17 cellular contexts compared by ENCODE assay signal in genomic region chr1:63435136-63435535, GRCh38.
A peak's percentile ranks its signal among the peaks of the same experiment; 100 is the strongest.
DNase-seq lines count a peak whose midpoint lies in the region; ATAC-seq and TF ChIP-seq lines count a peak whose summit lies in the region.
"Had no signal": no experiment of that assay in that cellular context is flagged by ENCODE, and none has a peak within 500 bp of the region (broad histone marks: within the 10 kb centered on the region; RNA-seq: fewer than 3 reads in every experiment).

No MANE protein-coding gene starts in this region.

- in situ Hi-C loops in GM23248 (cut with MboI), result no loop called here

- H3K27ac Mint-ChIP-seq in CD8-positive, alpha-beta T cell, result no peak overlapping the region
- H3K27ac Mint-ChIP-seq: CD4-positive, CD25-positive, alpha-beta regulatory T cell; HFFc6 had no signal

- H3K9me2 ChIP-seq in GM23248 (ENCODE audit: insufficient read depth), result no peaks in the 10 kb centered on the region

- no peaks in the 10 kb centered on the region for H3F3A ChIP-seq in GM23248 (ENCODE audit: insufficient read depth)

- no peak for TF ChIP-seq CTCF in AG10803 (conservative IDR thresholded peaks at IDR 0.05; ENCODE audit: low read length)
- TF ChIP-seq CTCF in fibroblast of mammary gland (conservative IDR thresholded peaks at IDR 0.05; ENCODE audit: control insufficient read depth, insufficient read depth, low read depth, low read length), result no peak
- TF ChIP-seq CTCF in CD8-positive, alpha-beta T cell (IDR thresholded peaks at IDR 0.05), result no peak

- H3K9ac ChIP-seq in GM23248 (no peak overlapping the region), adipocyte (ENCODE audit: low read length) (no peak overlapping the region)
- H3K9ac ChIP-seq: BLaER1 treated with 17β-estradiol and CSF1 and Interleukin-3, amounts not matched to agents 10 nM and 100 nM had no signal

- no peak overlapping the region for H3K4me2 ChIP-seq in GM23248 (ENCODE audit: unreplicated experiment)
- H3K4me2 ChIP-seq: BLaER1 treated with 17β-estradiol and CSF1 and Interleukin-3, amounts not matched to agents 10 nM and 100 nM had no signal

- H3K36me3 ChIP-seq in GM23248 (ENCODE audit: low read depth), result peaks cover 8% of the 10 kb centered on the region; the same call in 1 of the 2 replicates
- peaks cover 3% of the 10 kb centered on the region for H3K36me3 ChIP-seq in adipocyte (ENCODE audit: control insufficient read depth, insufficient read depth, low read length, severe bottlenecking)
- H3K36me3 ChIP-seq in CD8-positive, alpha-beta T cell (ENCODE audit: insufficient read depth, low read length), result peaks cover 9% of the 10 kb centered on the region
- H3K36me3 ChIP-seq: HAP-1 had no signal

- H2AFZ ChIP-seq in GM23248, result no peak overlapping the region

- no peaks in the 10 kb centered on the region for H4K20me1 ChIP-seq in GM23248 (ENCODE audit: insufficient read depth)
- H4K20me1 ChIP-seq: BLaER1 treated with 17β-estradiol and CSF1 and Interleukin-3, amounts not matched to agents 10 nM and 100 nM had no signal

- peak; percentile 83 for DNase-seq in AG10803 (ENCODE audit: low read depth)
- DNase-seq in GM23248, result peak; percentile 4
- DNase-seq in adipocyte (ENCODE audit: low read depth), result peak; percentile 51
- peak; percentile 20 for DNase-seq in fibroblast of mammary gland (ENCODE audit: low read depth)
- DNase-seq in CD8-positive, alpha-beta T cell, result no peak
- DNase-seq in RPMI8226, result no peak
- DNase-seq in globus pallidus (ENCODE audit: low spot score), result no peak
- DNase-seq in activated T-cell treated with anti-CD3 and anti-CD28 coated beads, Interleukin-2, amount 50 U/mL, for 1 hour, result no peak
- DNase-seq: AML-193; Calu3; CD4-positive, CD25-positive, alpha-beta regulatory T cell; DMS 273 treated with DMSO at 0.1 percent for 48 hours; HFFc6 had no signal

- POLR2A ChIA-PET in CD8-positive, alpha-beta T cell (lab: Charles Lee), result interaction anchor here (1.2 kb wide), 1 partner anchor 61 kb away, joined by 3 read pairs; no protein-coding TSS in a partner anchor

- no peak overlapping the region for H3K4me3 Mint-ChIP-seq in CD8-positive, alpha-beta T cell
- H3K4me3 Mint-ChIP-seq: CD4-positive, CD25-positive, alpha-beta regulatory T cell; HFFc6 had no signal

- H3K4me1 ChIP-seq in GM23248 (ENCODE audit: insufficient read depth) (no peaks in the 10 kb centered on the region), adipocyte (ENCODE audit: control insufficient read depth, insufficient read depth, low read length) (peaks cover 9% of the 10 kb centered on the region)
- no peaks in the 10 kb centered on the region for H3K4me1 ChIP-seq in CD8-positive, alpha-beta T cell (ENCODE audit: insufficient read depth, low read length)

- H3K4me3 ChIP-seq in AG10803 (ENCODE audit: low read length) (no peak overlapping the region), GM23248 (no peak overlapping the region), adipocyte (ENCODE audit: low read length) (no peak overlapping the region), fibroblast of mammary gland (ENCODE audit: control insufficient read depth, low read depth, low read length) (no peak overlapping the region)
- no peak overlapping the region for H3K4me3 ChIP-seq in CD8-positive, alpha-beta T cell (ENCODE audit: low read depth, low read length)
- H3K4me3 ChIP-seq: BLaER1 treated with 17β-estradiol and CSF1 and Interleukin-3, amounts not matched to agents 10 nM and 100 nM; HAP-1 had no signal

- CTCF ChIA-PET in CD8-positive, alpha-beta T cell (lab: Charles Lee), result interaction anchor here (1.0 kb wide), 1 partner anchor 16 kb away, joined by 4 read pairs; no protein-coding TSS in a partner anchor

- H3K79me2 ChIP-seq in GM23248 (ENCODE audit: insufficient read depth), result no peaks in the 10 kb centered on the region

- intact Hi-C loops in CD8-positive, alpha-beta T cell (cut with DNase I, micrococcal nuclease), result no loop called here

- no peaks in the 10 kb centered on the region for H3K9me3 ChIP-seq in GM23248 (ENCODE audit: low read depth)
- H3K9me3 ChIP-seq in adipocyte (ENCODE audit: control insufficient read depth, low read length), result peaks cover 4% of the 10 kb centered on the region
- peaks cover 4% of the 10 kb centered on the region for H3K9me3 ChIP-seq in CD8-positive, alpha-beta T cell (ENCODE audit: low read length)
- H3K9me3 ChIP-seq: HAP-1 had no signal

- H3K27ac ChIP-seq in GM23248, result no peak overlapping the region
- no peak overlapping the region for H3K27ac ChIP-seq in CD8-positive, alpha-beta T cell (ENCODE audit: low read depth, low read length)
- H3K27ac ChIP-seq: 22Rv1; BLaER1 treated with 17β-estradiol and CSF1 and Interleukin-3, amounts not matched to agents 10 nM and 100 nM had no signal

- 54 to 60% methylated on average over 4 of the region's 4 CpGs for WGBS in GM23248 (ENCODE audit: low coverage in 1 of 2, low lambda C conversion rate in 2 of 2, missing lambda C conversion rate in 2 of 2), 2 experiments

- no peak for ATAC-seq in CD8-positive, alpha-beta T cell
- ATAC-seq: HepG2 had no signal

- H3K27me3 ChIP-seq in GM23248 (replicated peaks; ENCODE audit: insufficient read depth) (no peaks in the 10 kb centered on the region), adipocyte (replicated peaks; ENCODE audit: control insufficient read depth, insufficient read depth, low read length) (no peaks in the 10 kb centered on the region)
- no peaks in the 10 kb centered on the region for H3K27me3 ChIP-seq in CD8-positive, alpha-beta T cell (ENCODE audit: insufficient read depth, low read length)
- H3K27me3 ChIP-seq: BLaER1 treated with 17β-estradiol and CSF1 and Interleukin-3, amounts not matched to agents 10 nM and 100 nM had no signal

- peaks cover 5% of the 10 kb centered on the region for H3K9me3 Mint-ChIP-seq in CD8-positive, alpha-beta T cell
- H3K9me3 Mint-ChIP-seq: HFFc6 had no signal

- H3K27me3 Mint-ChIP-seq in CD8-positive, alpha-beta T cell (ENCODE audit: low read depth), result no peaks in the 10 kb centered on the region
- H3K27me3 Mint-ChIP-seq: CD4-positive, CD25-positive, alpha-beta regulatory T cell had no signal

- no peaks in the 10 kb centered on the region for H3K4me1 Mint-ChIP-seq in CD8-positive, alpha-beta T cell (ENCODE audit: low read depth)
- H3K4me1 Mint-ChIP-seq: CD4-positive, CD25-positive, alpha-beta regulatory T cell had no signal

- H3K36me3 Mint-ChIP-seq in CD8-positive, alpha-beta T cell, result peaks cover 28% of the 10 kb centered on the region

Comparison
In these comparisons a context has a peak if more than half of its experiments do, and no peak if none do; other contexts are left out.
1. DNase-seq: peak in AG10803 (single experiment), GM23248 (single experiment), adipocyte (single experiment) and fibroblast of mammary gland (single experiment); none in CD8-positive, alpha-beta T cell (0 of 7), RPMI8226 (single experiment), globus pallidus (single experiment) and activated T-cell treated with anti-CD3 and anti-CD28 coated beads, Interleukin-2, amount 50 U/mL, for 1 hour (single experiment).